ENCODE assay signal across 1 cellular context in genomic region chr3:183884437-183885296, GRCh38.
TF ChIP-seq lines count a peak whose summit lies in the region.

PARL (minus strand) TSS chr3:183884880; CDS start chr3:183884846, 34 bp downstream.

TF ChIP-seq in K562, 482 proteins besides CTCF, POLR2A, EP300 and RAD21 (continued from another document and continues in another):
- TF ChIP-seq SETDB1 (IDR thresholded peaks at IDR 0.05; ENCODE audit: low read length), result no peak
- TF ChIP-seq TFAP4 (CRISPR knock-in tag; IDR thresholded peaks at IDR 0.05; ENCODE audit: borderline replicate concordance), result peak; percentile 100
- no peak for TF ChIP-seq MCM7 (IDR thresholded peaks at IDR 0.05)
- TF ChIP-seq RBM34 (IDR thresholded peaks at IDR 0.05; ENCODE audit: borderline replicate concordance, insufficient read depth, low read length), result no peak
- peak; percentile 23; the same call in 1 of the 2 replicates for TF ChIP-seq CREB1 (IDR thresholded peaks at IDR 0.05)
- peak; percentile 78 for TF ChIP-seq CREB1 (CRISPR knock-in tag; IDR thresholded peaks at IDR 0.05)
- no peak for TF ChIP-seq ZNF77 (CRISPR knock-in tag; IDR thresholded peaks at IDR 0.05)
- TF ChIP-seq CC2D1A (IDR thresholded peaks at IDR 0.05), result no peak
- no peak for TF ChIP-seq ZNF184 (CRISPR knock-in tag; IDR thresholded peaks at IDR 0.05)
- no peak for TF ChIP-seq USF2 (CRISPR knock-in tag; IDR thresholded peaks at IDR 0.05)
- TF ChIP-seq HDAC1 (IDR thresholded peaks at IDR 0.05), result peak in 1 of 2 experiments; percentile 96; a peak in 2 of 4 replicates
- peak; percentile 78 for TF ChIP-seq JUND (IDR thresholded peaks at IDR 0.05; ENCODE audit: borderline replicate concordance, low read depth, low read length)
- TF ChIP-seq JUND (tag; IDR thresholded peaks at IDR 0.05; ENCODE audit: borderline replicate concordance, low read depth, low read length), result peak; percentile 49; the same call in 1 of the 3 replicates
- TF ChIP-seq CBFA2T2 (conservative IDR thresholded peaks at IDR 0.05), result no peak
- TF ChIP-seq DNMT1 (IDR thresholded peaks at IDR 0.05), result no peak
- TF ChIP-seq GTF2F1 (IDR thresholded peaks at IDR 0.05; ENCODE audit: low read depth, low read length), result no peak
- no peak for TF ChIP-seq ZSCAN29 (IDR thresholded peaks at IDR 0.05)
- TF ChIP-seq ERF (CRISPR knock-in tag; IDR thresholded peaks at IDR 0.05), result no peak
- peak; percentile 78; the same call in 1 of the 2 replicates for TF ChIP-seq CBFB (CRISPR knock-in tag; IDR thresholded peaks at IDR 0.05)
- TF ChIP-seq ATF3 (IDR thresholded peaks at IDR 0.05), result 0 out of 2 replicates have a peak, but pooled peaks have one; percentile 24
- TF ChIP-seq ATF3 (CRISPR knock-in tag; conservative IDR thresholded peaks at IDR 0.05), result peak; percentile 16; the same call in 1 of the 2 replicates
- TF ChIP-seq HNRNPH1 (optimal IDR thresholded peaks at IDR 0.05; ENCODE audit: low read depth, low read length), result no peak
- TF ChIP-seq NUFIP1 (IDR thresholded peaks at IDR 0.05; ENCODE audit: partially characterized antibody), result no peak
- TF ChIP-seq THAP7 (CRISPR knock-in tag; IDR thresholded peaks at IDR 0.05), result no peak
- peak; percentile 58; the same call in 1 of the 2 replicates for TF ChIP-seq EHMT2 (IDR thresholded peaks at IDR 0.05)
- TF ChIP-seq EWSR1 (IDR thresholded peaks at IDR 0.05; ENCODE audit: borderline replicate concordance, low read depth, partially characterized antibody), result no peak
- peak; percentile 79 for TF ChIP-seq THRA (IDR thresholded peaks at IDR 0.05)
- TF ChIP-seq ZNF232 (CRISPR knock-in tag; IDR thresholded peaks at IDR 0.05), result 0 out of 2 replicates have a peak, but pooled peaks have one; percentile 28
- peak; percentile 91; the same call in 1 of the 2 replicates for TF ChIP-seq ZBTB9 (CRISPR knock-in tag; IDR thresholded peaks at IDR 0.05)
- no peak for TF ChIP-seq MIER1 (IDR thresholded peaks at IDR 0.05; ENCODE audit: low read depth)
- no peak for TF ChIP-seq ZNF133 (CRISPR knock-in tag; IDR thresholded peaks at IDR 0.05)
- TF ChIP-seq ZNF217 (CRISPR knock-in tag; IDR thresholded peaks at IDR 0.05), result no peak
- TF ChIP-seq STAT5A (IDR thresholded peaks at IDR 0.05; ENCODE audit: borderline replicate concordance, low read length), result no peak
- peak; percentile 75; the same call in 1 of the 2 replicates for TF ChIP-seq E2F1 (CRISPR knock-in tag; IDR thresholded peaks at IDR 0.05)
- no peak for TF ChIP-seq ZNF134 (CRISPR knock-in tag; conservative IDR thresholded peaks at IDR 0.05)
- TF ChIP-seq ZNF23 (CRISPR knock-in tag; IDR thresholded peaks at IDR 0.05), result no peak
- no peak for TF ChIP-seq IRF9 (tag; IDR thresholded peaks at IDR 0.05)
- peak; percentile 78 for TF ChIP-seq OTX1 (CRISPR knock-in tag; IDR thresholded peaks at IDR 0.05)
- TF ChIP-seq ZBTB40 (IDR thresholded peaks at IDR 0.05), result peak; percentile 95
- no peak for TF ChIP-seq ZBTB40 (CRISPR knock-in tag; IDR thresholded peaks at IDR 0.05)
- no peak for TF ChIP-seq ZNF655 (CRISPR knock-in tag; IDR thresholded peaks at IDR 0.05)
- peak; percentile 94; the same call in 1 of the 2 replicates for TF ChIP-seq HMGXB4 (CRISPR knock-in tag; IDR thresholded peaks at IDR 0.05)
